ENCODE assay signal across 30 cellular contexts in genomic region chr11:42265072-42265471, GRCh38.
"Had no signal": no experiment of that assay in that cellular context is flagged by ENCODE, and none has a peak within 500 bp of the region (broad histone marks: within the 10 kb centered on the region; RNA-seq: fewer than 3 reads in every experiment).

No MANE protein-coding gene starts in this region.

- H3K36me3 Mint-ChIP-seq: immature natural killer cell; mesothelial cell of epicardium; naive B cell; natural killer cell; stimulated activated naive B cell treated with anti-CD40 and anti-IgM and Interleukin-4, amounts not matched to agents 10 μg/mL and 1 μg/mL and 100 μg/mL, for 72 hours had no signal

- FAIRE-seq: islet of Langerhans, kidney had no signal

- H3K4me1 ChIP-seq: left lung, lower lobe of right lung, right atrium auricular region, stomach, testis, thyroid gland, transverse colon, upper lobe of left lung, vagina had no signal

- H3K27me3 ChIP-seq: left lung, ovary, right atrium auricular region, stomach, testis, thyroid gland, transverse colon, upper lobe of left lung, vagina had no signal

- H3K9me3 ChIP-seq: left lung, lower lobe of right lung, ovary, right atrium auricular region, stomach, testis, thyroid gland, transverse colon, upper lobe of left lung, vagina had no signal

- H3K9me3 Mint-ChIP-seq: mesothelial cell of epicardium had no signal

- H3K27ac Mint-ChIP-seq: immature natural killer cell; mesothelial cell of epicardium; naive B cell; natural killer cell; nephron progenitor cell; progenitor cell of endocrine pancreas; stimulated activated naive B cell treated with anti-CD40 and anti-IgM and Interleukin-4, amounts not matched to agents 10 μg/mL and 1 μg/mL and 100 μg/mL, for 72 hours had no signal

- DNase-seq: hypothalamus; immature natural killer cell; kidney; left colon; left lung; lower lobe of right lung; mammary epithelial cell; mesendoderm; naive B cell; natural killer cell; nephron progenitor cell; ovary; stimulated activated CD4-positive, alpha-beta T cell treated with anti-CD3 and anti-CD28 coated beads, Interleukin-12 subunit alpha, Interleukin-12 subunit beta, amount 100 ng/mL, for 4 hours; stimulated activated CD4-positive, alpha-beta T cell treated with anti-CD3 and anti-CD28 coated beads, Interleukin-15, amount 100 ng/mL, for 24 hours; stimulated activated CD4-positive, alpha-beta T cell treated with anti-CD3 and anti-CD28 coated beads, Interleukin-2, amount 100 ng/mL, for 24 hours; stimulated activated CD4-positive, alpha-beta T cell treated with anti-CD3 and anti-CD28 coated beads, Interleukin-4, amount 100 ng/mL, for 1 hour; stimulated activated naive B cell treated with anti-CD40 and anti-IgM and Interleukin-4, amounts not matched to agents 10 μg/mL and 1 μg/mL and 100 μg/mL, for 72 hours; stimulated activated naive CD8-positive, alpha-beta T cell treated with anti-CD3 and anti-CD28 coated beads, Interleukin-15, Interleukin-2, amounts not matched to agents 100 U/mL and 50 U/mL, for 24 hours; stomach; testis; thyroid gland; transverse colon; upper lobe of left lung had no signal

- H3K27ac ChIP-seq: left lung, lower lobe of right lung, ovary, right atrium auricular region, skin epidermis, stomach, testis, thyroid gland, transverse colon, upper lobe of left lung, vagina had no signal

- H3K4me1 Mint-ChIP-seq: immature natural killer cell; mesothelial cell of epicardium; naive B cell; natural killer cell; nephron progenitor cell; stimulated activated naive B cell treated with anti-CD40 and anti-IgM and Interleukin-4, amounts not matched to agents 10 μg/mL and 1 μg/mL and 100 μg/mL, for 72 hours had no signal

- H3K4me3 Mint-ChIP-seq: immature natural killer cell; mesothelial cell of epicardium; naive B cell; natural killer cell; nephron progenitor cell; stimulated activated naive B cell treated with anti-CD40 and anti-IgM and Interleukin-4, amounts not matched to agents 10 μg/mL and 1 μg/mL and 100 μg/mL, for 72 hours had no signal

- ATAC-seq: left colon; left lung; lower lobe of right lung; natural killer cell; sciatic nerve; stimulated activated naive B cell treated with anti-CD40 and anti-IgM and Interleukin-4, amounts not matched to agents 10 μg/mL and 1 μg/mL and 100 μg/mL, for 72 hours; stimulated activated naive CD8-positive, alpha-beta T cell treated with anti-CD3 and anti-CD28 coated beads, Interleukin-15, Interleukin-2, amounts not matched to agents 100 U/mL and 50 U/mL, for 24 hours had no signal

- H3K4me3 ChIP-seq: left lung, lower lobe of right lung, ovary, right atrium auricular region, skin epidermis, stomach, testis, thyroid gland, transverse colon, upper lobe of left lung, vagina had no signal

- H3K36me3 ChIP-seq: left lung, lower lobe of right lung, ovary, right atrium auricular region, stomach, thyroid gland, transverse colon, upper lobe of left lung, vagina had no signal

- H3K27me3 Mint-ChIP-seq: naive B cell; progenitor cell of endocrine pancreas; stimulated activated naive B cell treated with anti-CD40 and anti-IgM and Interleukin-4, amounts not matched to agents 10 μg/mL and 1 μg/mL and 100 μg/mL, for 72 hours had no signal
